ENCODE assay signal across 1 cellular context in genomic region chr17:75323043-75323591, GRCh38.
TF ChIP-seq lines count a peak whose summit lies in the region.

No MANE protein-coding gene starts in this region.

TF ChIP-seq in GM12878, 131 proteins besides CTCF, POLR2A, EP300 and RAD21 (continued from another document and continues in another):
- TF ChIP-seq CUX1 (IDR thresholded peaks at IDR 0.05; ENCODE audit: insufficient replicate concordance, low read depth, low read length) (no peak), JUNB (IDR thresholded peaks at IDR 0.05) (no peak), MXI1 (IDR thresholded peaks at IDR 0.05; ENCODE audit: low read depth, low read length) (no peak), ZBTB4 (CRISPR knock-in tag; IDR thresholded peaks at IDR 0.05) (no peak), MEF2B (IDR thresholded peaks at IDR 0.05; ENCODE audit: partially characterized antibody, poor library complexity, severe bottlenecking) (no peak), TCF3 (IDR thresholded peaks at IDR 0.05; ENCODE audit: borderline replicate concordance, insufficient read depth, low read depth, low read length) (no peak), POLR2AphosphoS2 (IDR thresholded peaks at IDR 0.05; ENCODE audit: low read depth, low read length) (no peak), ZBTB33 (IDR thresholded peaks at IDR 0.05) (no peak), USF1 (IDR thresholded peaks at IDR 0.05; ENCODE audit: borderline replicate concordance, extremely low read length, insufficient read depth, low read depth, low read length) (no peak), BCLAF1 (IDR thresholded peaks at IDR 0.05) (no peak), BRCA1 (IDR thresholded peaks at IDR 0.05; ENCODE audit: low read depth, low read length) (no peak), ELK1 (IDR thresholded peaks at IDR 0.05; ENCODE audit: low read depth, low read length) (no peak), ZNF24 (IDR thresholded peaks at IDR 0.05) (peak; percentile 97), JUND (IDR thresholded peaks at IDR 0.05; ENCODE audit: low read depth, low read length) (no peak), SRF (IDR thresholded peaks at IDR 0.05; ENCODE audit: low read depth in 2 of 2, low read length in 2 of 2) (no peak), RBBP5 (conservative IDR thresholded peaks at IDR 0.05) (no peak), ZNF217 (IDR thresholded peaks at IDR 0.05) (no peak), CREB1 (IDR thresholded peaks at IDR 0.05; ENCODE audit: low read depth) (no peak), ETV6 (conservative IDR thresholded peaks at IDR 0.05 in 1 of 2, IDR thresholded peaks at IDR 0.05 in 1 of 2; ENCODE audit: borderline replicate concordance in 1 of 2, low read depth in 1 of 2) (no peak), IRF3 (IDR thresholded peaks at IDR 0.05) (no peak), TCF7 (IDR thresholded peaks at IDR 0.05; ENCODE audit: borderline replicate concordance) (no peak), CEBPB (IDR thresholded peaks at IDR 0.05; ENCODE audit: borderline replicate concordance in 1 of 2, low read depth in 2 of 2, low read length in 2 of 2) (no peak), HSF1 (IDR thresholded peaks at IDR 0.05; ENCODE audit: low read depth, low read length) (no peak), CREM (IDR thresholded peaks at IDR 0.05; ENCODE audit: low read depth) (no peak; the same call in 1 of the 2 replicates), E2F4 (IDR thresholded peaks at IDR 0.05; ENCODE audit: low read depth, low read length) (no peak), MTA2 (IDR thresholded peaks at IDR 0.05; ENCODE audit: low read depth) (no peak), TARDBP (IDR thresholded peaks at IDR 0.05; ENCODE audit: borderline replicate concordance) (no peak), TBL1XR1 (IDR thresholded peaks at IDR 0.05; ENCODE audit: low read depth, low read length) (no peak), MLLT1 (IDR thresholded peaks at IDR 0.05) (0 out of 2 replicates have a peak, but pooled peaks have one; percentile 27)
